ENCODE assay signal across 8 cellular contexts in genomic region chr9:72365525-72366256, GRCh38. TPM values are rescaled to one million over a fixed set of nuclear protein-coding genes. Genes with fewer than 3 reads are reported as not detected.
DNase-seq lines count a peak whose midpoint lies in the region; ATAC-seq and TF ChIP-seq lines count a peak whose summit lies in the region.

No MANE protein-coding gene starts in this region.

- peak; percentile 73 for DNase-seq in AG08395 (ENCODE audit: low spot score)
- DNase-seq in NCI-H526 (lab: John Stamatoyannopoulos, UW): peak; percentile 64 to 83
- DNase-seq in activated CD8-positive, alpha-beta T cell treated with anti-CD3 and anti-CD28 coated beads, Interleukin-2, amount 10 ng/mL, durations not matched to agents 7 days and 5 days: peak; percentile 72
- peak; percentile 93 to 97 for DNase-seq in lower leg skin (ENCODE audit: low spot score in 2 of 2)
- DNase-seq in stimulated activated CD4-positive, alpha-beta T cell treated with anti-CD3 and anti-CD28 coated beads, Interleukin-4, amount 100 ng/mL, for 24 hours: peak; percentile 65

- intact Hi-C loops in lower leg skin (cut with DNase I; ENCODE audit: low total_unique reads): loop anchor here (5.0 kb wide), 1 partner anchor 227 kb away; no protein-coding TSS in a partner anchor

- H3K27ac ChIP-seq in ectodermal cell (ENCODE audit: insufficient read depth, low read depth, low read length, poor library complexity, severe bottlenecking): peak overlapping the region; percentile 88

- peaks cover 23% of the 10 kb centered on the region for H3K36me3 Mint-ChIP-seq in activated CD8-positive, alpha-beta T cell treated with anti-CD3 and anti-CD28 coated beads, Interleukin-2, amount 10 ng/mL, durations not matched to agents 7 days and 5 days (ENCODE audit: low read depth)

- TF ChIP-seq POLR2A in lower leg skin (IDR thresholded peaks at IDR 0.05): no peak

- WGBS in ectodermal cell, 2 experiments: 6 to 7% methylated on average over 38 of the region's 38 CpGs
- 4% methylated on average over 38 of the region's 38 CpGs for WGBS in lower leg skin, 2 donors

- ATAC-seq in GM18909 (IDR thresholded peaks at IDR 0.05; ENCODE audit: poor library complexity, unreplicated experiment): peak; percentile 49
- peak; percentile 34 for ATAC-seq in HG03196 (IDR thresholded peaks at IDR 0.05; ENCODE audit: unreplicated experiment)
- ATAC-seq in activated CD8-positive, alpha-beta T cell treated with anti-CD3 and anti-CD28 coated beads, Interleukin-2, amount 10 ng/mL, durations not matched to agents 7 days and 5 days: peak; percentile 38

- CTCF ChIA-PET in activated CD8-positive, alpha-beta T cell treated with anti-CD3 and anti-CD28 coated beads, Interleukin-2, amount 10 ng/mL, durations not matched to agents 7 days and 5 days (lab: Charles Lee): interaction anchor here (0.7 to 2.6 kb wide), 8 partner anchors 19 to 340 kb away, joined by 3 to 13 read pairs (median 4); no protein-coding TSS in a partner anchor

- no peak for TF ChIP-seq CTCF in lower leg skin (IDR thresholded peaks at IDR 0.05)

- no peaks in the 10 kb centered on the region for H3K27me3 ChIP-seq in ectodermal cell (ENCODE audit: control insufficient read depth, insufficient read depth, low read length, poor library complexity, severe bottlenecking)

- POLR2A ChIA-PET in activated CD8-positive, alpha-beta T cell treated with anti-CD3 and anti-CD28 coated beads, Interleukin-2, amount 10 ng/mL, durations not matched to agents 7 days and 5 days (lab: Charles Lee): interaction anchor here (0.5 to 3.7 kb wide), 21 partner anchors 9 to 1947 kb away, joined by 3 to 19 read pairs (median 4); no protein-coding TSS in a partner anchor

- H3K4me3 ChIP-seq in ectodermal cell (ENCODE audit: insufficient read depth, low read depth, low read length) (peak overlapping the region; percentile 77), lower leg skin (ENCODE audit: low read depth, poor library complexity, severe bottlenecking) (peak overlapping the region; percentile 28)

- H3K36me3 ChIP-seq in ectodermal cell (ENCODE audit: control insufficient read depth, insufficient read depth, low read length): peaks cover 4% of the 10 kb centered on the region

- peaks cover 6% of the 10 kb centered on the region for H3K4me1 ChIP-seq in ectodermal cell (ENCODE audit: control insufficient read depth, insufficient read depth, low read length)

- H3K27ac Mint-ChIP-seq in activated CD8-positive, alpha-beta T cell treated with anti-CD3 and anti-CD28 coated beads, Interleukin-2, amount 10 ng/mL, durations not matched to agents 7 days and 5 days: peak overlapping the region; percentile 98

- H3K9me3 ChIP-seq in ectodermal cell (ENCODE audit: control insufficient read depth, low read length): no peaks in the 10 kb centered on the region

- H3K4me1 Mint-ChIP-seq in activated CD8-positive, alpha-beta T cell treated with anti-CD3 and anti-CD28 coated beads, Interleukin-2, amount 10 ng/mL, durations not matched to agents 7 days and 5 days (ENCODE audit: low read depth): peaks cover 32% of the 10 kb centered on the region

- H3K27me3 Mint-ChIP-seq in activated CD8-positive, alpha-beta T cell treated with anti-CD3 and anti-CD28 coated beads, Interleukin-2, amount 10 ng/mL, durations not matched to agents 7 days and 5 days (ENCODE audit: low read depth): no peaks in the 10 kb centered on the region

- H3K4me3 Mint-ChIP-seq in activated CD8-positive, alpha-beta T cell treated with anti-CD3 and anti-CD28 coated beads, Interleukin-2, amount 10 ng/mL, durations not matched to agents 7 days and 5 days: peak overlapping the region; percentile 82

- no peaks in the 10 kb centered on the region for H3K9me3 Mint-ChIP-seq in activated CD8-positive, alpha-beta T cell treated with anti-CD3 and anti-CD28 coated beads, Interleukin-2, amount 10 ng/mL, durations not matched to agents 7 days and 5 days (ENCODE audit: insufficient read depth)

RNA-seq across cellular contexts. Expression of gene ZFAND5, which starts 0.7 kb away (rescaled TPM):
- 10 to 100 TPM; 64.1 to 69.0 TPM for total RNA-seq in activated CD8-positive, alpha-beta T cell treated with anti-CD3 and anti-CD28 coated beads, Interleukin-2, amount 10 ng/mL, durations not matched to agents 7 days and 5 days
- 169 TPM for polyA plus RNA-seq in ectodermal cell (2013, experiment 1 of 4)
- 184 TPM for polyA plus RNA-seq in ectodermal cell (2013, experiment 2 of 4)
- 166 TPM for polyA plus RNA-seq in ectodermal cell (2013, experiment 3 of 4)
- polyA plus RNA-seq in ectodermal cell (2013, experiment 4 of 4): 181 TPM
- total RNA-seq in lower leg skin: 100 to 1,000 TPM in 3 of 4 donors, 10 to 100 TPM in 1; 99.6 to 305 (median 127) TPM

Comparison
In these comparisons a context has a peak if more than half of its experiments do, and no peak if none do; other contexts are left out.
1. Peak in every context shown above with its lines: DNase-seq, ATAC-seq, H3K4me3 ChIP-seq and H3K27ac ChIP-seq.